In genomic region chr9:94603259-94603776, GRCh38 we compare ENCODE assay signal across 8 cellular contexts. TPM values are rescaled to one million over a fixed set of nuclear protein-coding genes. Genes with fewer than 3 reads are reported as not detected.
DNase-seq lines count a peak whose midpoint lies in the region; ATAC-seq and TF ChIP-seq lines count a peak whose summit lies in the region.

No MANE protein-coding gene starts in this region.

- no peaks in the 10 kb centered on the region for H3K9me3 ChIP-seq in MM.1S (replicated peaks; ENCODE audit: insufficient read depth, low read length)
- no peaks in the 10 kb centered on the region for H3K9me3 ChIP-seq in adrenal gland (replicated peaks in 1 of 3)
- H3K9me3 ChIP-seq in right atrium auricular region: no peaks in the 10 kb centered on the region

- no peaks in the 10 kb centered on the region for H3K79me2 ChIP-seq in MM.1S (ENCODE audit: low read length)

- H3K4me3 ChIP-seq in MM.1S (ENCODE audit: low read length): no peak overlapping the region
- H3K4me3 ChIP-seq in adrenal gland: no peak overlapping the region
- H3K4me3 ChIP-seq in right atrium auricular region: no peak overlapping the region

- intact Hi-C loops in adrenal gland (cut with DNase I): loop anchor here in 1 of 2 donors (5.0 kb wide), 1 partner anchor 51 kb away; no protein-coding TSS in a partner anchor

- no peaks in the 10 kb centered on the region for H4K20me1 ChIP-seq in MM.1S (ENCODE audit: insufficient read depth, low read length)

- TF ChIP-seq CTCF in GM12874 (IDR thresholded peaks at IDR 0.05; ENCODE audit: insufficient read depth, low read depth, low read length) (peak; percentile 79), MM.1S (IDR thresholded peaks at IDR 0.05; ENCODE audit: low read length) (peak; percentile 81), adrenal gland (IDR thresholded peaks at IDR 0.05) (peak; percentile 38 to 72 (median 66)), right atrium auricular region (IDR thresholded peaks at IDR 0.05) (peak; percentile 36 to 65)

- H3K36me3 ChIP-seq in MM.1S (replicated peaks; ENCODE audit: insufficient read depth, low read length) (no peaks in the 10 kb centered on the region), adrenal gland (replicated peaks in 1 of 2) (no peaks in the 10 kb centered on the region), right atrium auricular region (no peaks in the 10 kb centered on the region)

- 0 out of 2 replicates have a peak overlapping the region, but pooled peaks have one; percentile 4 for H2AFZ ChIP-seq in MM.1S (ENCODE audit: low read length)

- no peak overlapping the region for H3K9ac ChIP-seq in MM.1S (ENCODE audit: low read length)

- TF ChIP-seq POLR2A in adrenal gland (IDR thresholded peaks at IDR 0.05): no peak

- H3K9me2 ChIP-seq in MM.1S (replicated peaks; ENCODE audit: insufficient read depth, low read length): no peaks in the 10 kb centered on the region

- H3F3A ChIP-seq in MM.1S (ENCODE audit: insufficient read depth, low read length): peaks cover 10% of the 10 kb centered on the region; the same call in 1 of the 2 replicates

- peak overlapping the region; percentile 49; the same call in 1 of the 2 replicates for H3K4me2 ChIP-seq in MM.1S (ENCODE audit: low read depth, low read length)

- H3K4me1 ChIP-seq in MM.1S (ENCODE audit: low read length) (peaks cover 26% of the 10 kb centered on the region), adrenal gland (replicated peaks in 1 of 2) (peaks cover 0 to 4% of the 10 kb centered on the region in 2 donors), right atrium auricular region (no peaks in the 10 kb centered on the region)

- H3K27ac ChIP-seq in MM.1S (ENCODE audit: low read length) (peak overlapping the region; percentile 9; the same call in 1 of the 2 replicates), adrenal gland (no peak overlapping the region), right atrium auricular region (no peak overlapping the region)

- no peaks in the 10 kb centered on the region for H3K27me3 ChIP-seq in MM.1S (replicated peaks; ENCODE audit: insufficient read depth, low read length)
- H3K27me3 ChIP-seq in adrenal gland: no peaks in the 10 kb centered on the region
- H3K27me3 ChIP-seq in right atrium auricular region: no peaks in the 10 kb centered on the region

- peak; percentile 81 for DNase-seq in MM.1S
- peak; percentile 82 for DNase-seq in SW480 (ENCODE audit: low spot score)
- peak; percentile 75 to 89 (median 86) for DNase-seq in adrenal gland
- DNase-seq in right atrium auricular region (ENCODE audit: low spot score): peak; percentile 70
- DNase-seq in retina: peak; percentile 78

- WGBS in adrenal gland, 4 donors: 9 to 16% (median 13%) methylated on average over 7 to 15 of the region's 15 CpGs

- no peak for ATAC-seq in HG03280 (IDR thresholded peaks at IDR 0.05; ENCODE audit: unreplicated experiment)
- ATAC-seq in HG02763 (IDR thresholded peaks at IDR 0.05; ENCODE audit: unreplicated experiment): no peak

RNA-seq across cellular contexts. Expression of gene FBP2, which starts 9.7 kb away (rescaled TPM):
- total RNA-seq in adrenal gland (1 to 10 TPM in 2 of 8 donors, under 1 TPM in 6; 0.23 to 4.6 (median 0.66) TPM), right atrium auricular region (not detected)
- under 1 TPM; 0.15 to 0.37 (median 0.32) TPM for polyA plus RNA-seq in adrenal gland

RNA-seq across cellular contexts. Expression of gene FBP1, which starts 36.0 kb away (rescaled TPM):
- total RNA-seq in adrenal gland (10 to 100 TPM; 29.7 to 47.1 (median 33.9) TPM), right atrium auricular region (1 to 10 TPM; 3.6 to 4.1 TPM)
- 10 to 100 TPM; 29.5 to 61.1 (median 51.1) TPM for polyA plus RNA-seq in adrenal gland

RNA-seq across cellular contexts. Expression of gene PCAT7, which starts 48.4 kb away (rescaled TPM):
- total RNA-seq in adrenal gland (under 1 TPM in 5 of 8 donors, not detected in 3; 0.14 to 0.47 (median 0.23) TPM), right atrium auricular region (not detected)
- under 1 TPM in 2 of 3 donors, not detected in 1; 0.03 to 0.16 TPM for polyA plus RNA-seq in adrenal gland

Comparison
In these comparisons a context has a peak if more than half of its experiments do, and no peak if none do; other contexts are left out.
1. RNA of gene FBP1, which starts 36.0 kb away (total RNA-seq): 29.7 to 47.1 TPM in adrenal gland; 3.6 to 4.1 TPM in right atrium auricular region; every median in the first group is over 4 times any median in the second.
2. Peak in every context shown above with its lines, with median percentiles within 50 percentile points of each other: CTCF ChIP-seq and DNase-seq.